1 cellular context compared by ENCODE assay signal in the genomic region with DNA sequence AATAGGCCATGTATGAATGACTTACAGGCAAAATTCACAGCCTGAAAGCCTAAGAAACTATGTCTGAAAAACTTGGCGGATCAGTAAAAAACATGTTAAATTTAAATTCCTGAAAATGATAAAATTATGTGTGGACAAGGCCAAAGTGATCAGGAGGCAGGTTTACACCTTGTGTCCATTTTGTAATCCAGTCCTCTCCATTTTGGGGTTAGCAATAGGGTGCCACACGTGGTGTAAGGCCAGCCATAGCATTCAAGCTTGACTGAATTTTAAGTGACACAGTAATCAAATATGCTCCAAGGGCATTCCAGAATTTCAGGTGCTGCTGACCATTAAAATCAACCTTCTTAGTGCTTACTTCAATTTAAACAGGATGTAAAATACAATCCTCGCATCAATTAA.
TF ChIP-seq lines count a peak whose summit lies in the region.

No MANE protein-coding gene starts in this region.

TF ChIP-seq in HepG2, 621 proteins besides CTCF, POLR2A, EP300 and RAD21 (continued from another document):
- TF ChIP-seq, protein P1, sequence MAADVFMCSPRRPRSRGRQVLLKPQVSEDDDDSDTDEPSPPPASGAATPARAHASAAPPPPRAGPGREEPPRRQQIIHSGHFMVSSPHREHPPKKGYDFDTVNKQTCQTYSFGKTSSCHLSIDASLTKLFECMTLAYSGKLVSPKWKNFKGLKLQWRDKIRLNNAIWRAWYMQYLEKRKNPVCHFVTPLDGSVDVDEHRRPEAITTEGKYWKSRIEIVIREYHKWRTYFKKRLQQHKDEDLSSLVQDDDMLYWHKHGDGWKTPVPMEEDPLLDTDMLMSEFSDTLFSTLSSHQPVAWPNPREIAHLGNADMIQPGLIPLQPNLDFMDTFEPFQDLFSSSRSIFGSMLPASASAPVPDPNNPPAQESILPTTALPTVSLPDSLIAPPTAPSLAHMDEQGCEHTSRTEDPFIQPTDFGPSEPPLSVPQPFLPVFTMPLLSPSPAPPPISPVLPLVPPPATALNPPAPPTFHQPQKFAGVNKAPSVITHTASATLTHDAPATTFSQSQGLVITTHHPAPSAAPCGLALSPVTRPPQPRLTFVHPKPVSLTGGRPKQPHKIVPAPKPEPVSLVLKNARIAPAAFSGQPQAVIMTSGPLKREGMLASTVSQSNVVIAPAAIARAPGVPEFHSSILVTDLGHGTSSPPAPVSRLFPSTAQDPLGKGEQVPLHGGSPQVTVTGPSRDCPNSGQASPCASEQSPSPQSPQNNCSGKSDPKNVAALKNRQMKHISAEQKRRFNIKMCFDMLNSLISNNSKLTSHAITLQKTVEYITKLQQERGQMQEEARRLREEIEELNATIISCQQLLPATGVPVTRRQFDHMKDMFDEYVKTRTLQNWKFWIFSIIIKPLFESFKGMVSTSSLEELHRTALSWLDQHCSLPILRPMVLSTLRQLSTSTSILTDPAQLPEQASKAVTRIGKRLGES (CRISPR knock-in tag; IDR thresholded peaks at IDR 0.05; ENCODE audit: borderline replicate concordance), result no peak
- TF ChIP-seq PTBP1 (IDR thresholded peaks at IDR 0.05; ENCODE audit: low read depth, low read length, poor library complexity, severe bottlenecking) (no peak), TAF1 (CRISPR knock-in tag; IDR thresholded peaks at IDR 0.05) (peak; percentile 66; the same call in 1 of the 2 replicates), ZNF776 (CRISPR knock-in tag; IDR thresholded peaks at IDR 0.05) (no peak), TARDBP (CRISPR knock-in tag; IDR thresholded peaks at IDR 0.05) (no peak), GATAD2A (CRISPR knock-in tag; IDR thresholded peaks at IDR 0.05) (0 out of 2 replicates have a peak, but pooled peaks have one; percentile 12), SUZ12 (IDR thresholded peaks at IDR 0.05; ENCODE audit: low read depth, low read length) (no peak), TRIM24 (CRISPR knock-in tag; IDR thresholded peaks at IDR 0.05) (no peak), ZSCAN20 (CRISPR knock-in tag; IDR thresholded peaks at IDR 0.05; ENCODE audit: borderline replicate concordance) (no peak), ZNF777 (CRISPR knock-in tag; IDR thresholded peaks at IDR 0.05) (no peak), PAX8 (CRISPR knock-in tag; IDR thresholded peaks at IDR 0.05; ENCODE audit: borderline replicate concordance) (no peak), ZNF713 (CRISPR knock-in tag; IDR thresholded peaks at IDR 0.05) (no peak), ZFP90 (CRISPR knock-in tag; IDR thresholded peaks at IDR 0.05; ENCODE audit: borderline replicate concordance) (no peak), FOXO1 (CRISPR knock-in tag; IDR thresholded peaks at IDR 0.05) (no peak), GABPB1 (CRISPR knock-in tag; IDR thresholded peaks at IDR 0.05) (no peak), HCFC1 (IDR thresholded peaks at IDR 0.05; ENCODE audit: low read depth, low read length) (no peak), IKZF1 (IDR thresholded peaks at IDR 0.05) (no peak), TOPORS (CRISPR knock-in tag; IDR thresholded peaks at IDR 0.05) (no peak), CHD2 (IDR thresholded peaks at IDR 0.05; ENCODE audit: low read depth, low read length) (no peak), ZNF253 (CRISPR knock-in tag; IDR thresholded peaks at IDR 0.05; ENCODE audit: borderline replicate concordance) (no peak), KLF16 (CRISPR knock-in tag; IDR thresholded peaks at IDR 0.05) (no peak), ZNF746 (CRISPR knock-in tag; IDR thresholded peaks at IDR 0.05) (no peak), HOXA3 (CRISPR knock-in tag; IDR thresholded peaks at IDR 0.05) (peak; percentile 54; the same call in 1 of the 2 replicates), ZNF234 (CRISPR knock-in tag; conservative IDR thresholded peaks at IDR 0.05) (no peak)
- TF ChIP-seq, protein P2, sequence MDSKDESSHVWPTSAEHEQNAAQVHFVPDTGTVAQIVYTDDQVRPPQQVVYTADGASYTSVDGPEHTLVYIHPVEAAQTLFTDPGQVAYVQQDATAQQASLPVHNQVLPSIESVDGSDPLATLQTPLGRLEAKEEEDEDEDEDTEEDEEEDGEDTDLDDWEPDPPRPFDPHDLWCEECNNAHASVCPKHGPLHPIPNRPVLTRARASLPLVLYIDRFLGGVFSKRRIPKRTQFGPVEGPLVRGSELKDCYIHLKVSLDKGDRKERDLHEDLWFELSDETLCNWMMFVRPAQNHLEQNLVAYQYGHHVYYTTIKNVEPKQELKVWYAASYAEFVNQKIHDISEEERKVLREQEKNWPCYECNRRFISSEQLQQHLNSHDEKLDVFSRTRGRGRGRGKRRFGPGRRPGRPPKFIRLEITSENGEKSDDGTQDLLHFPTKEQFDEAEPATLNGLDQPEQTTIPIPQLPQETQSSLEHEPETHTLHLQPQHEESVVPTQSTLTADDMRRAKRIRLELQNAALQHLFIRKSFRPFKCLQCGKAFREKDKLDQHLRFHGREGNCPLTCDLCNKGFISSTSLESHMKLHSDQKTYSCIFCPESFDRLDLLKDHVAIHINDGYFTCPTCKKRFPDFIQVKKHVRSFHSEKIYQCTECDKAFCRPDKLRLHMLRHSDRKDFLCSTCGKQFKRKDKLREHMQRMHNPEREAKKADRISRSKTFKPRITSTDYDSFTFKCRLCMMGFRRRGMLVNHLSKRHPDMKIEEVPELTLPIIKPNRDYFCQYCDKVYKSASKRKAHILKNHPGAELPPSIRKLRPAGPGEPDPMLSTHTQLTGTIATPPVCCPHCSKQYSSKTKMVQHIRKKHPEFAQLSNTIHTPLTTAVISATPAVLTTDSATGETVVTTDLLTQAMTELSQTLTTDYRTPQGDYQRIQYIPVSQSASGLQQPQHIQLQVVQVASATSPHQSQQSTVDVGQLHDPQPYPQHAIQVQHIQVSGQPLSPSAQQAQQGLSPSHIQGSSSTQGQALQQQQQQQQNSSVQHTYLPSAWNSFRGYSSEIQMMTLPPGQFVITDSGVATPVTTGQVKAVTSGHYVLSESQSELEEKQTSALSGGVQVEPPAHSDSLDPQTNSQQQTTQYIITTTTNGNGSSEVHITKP (CRISPR knock-in tag; IDR thresholded peaks at IDR 0.05; ENCODE audit: low read depth), result no peak
- TF ChIP-seq, protein P3, sequence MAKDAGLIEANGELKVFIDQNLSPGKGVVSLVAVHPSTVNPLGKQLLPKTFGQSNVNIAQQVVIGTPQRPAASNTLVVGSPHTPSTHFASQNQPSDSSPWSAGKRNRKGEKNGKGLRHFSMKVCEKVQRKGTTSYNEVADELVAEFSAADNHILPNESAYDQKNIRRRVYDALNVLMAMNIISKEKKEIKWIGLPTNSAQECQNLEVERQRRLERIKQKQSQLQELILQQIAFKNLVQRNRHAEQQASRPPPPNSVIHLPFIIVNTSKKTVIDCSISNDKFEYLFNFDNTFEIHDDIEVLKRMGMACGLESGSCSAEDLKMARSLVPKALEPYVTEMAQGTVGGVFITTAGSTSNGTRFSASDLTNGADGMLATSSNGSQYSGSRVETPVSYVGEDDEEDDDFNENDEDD (CRISPR knock-in tag; IDR thresholded peaks at IDR 0.05; ENCODE audit: borderline replicate concordance), result peak; percentile 60
- TF ChIP-seq, protein P4, sequence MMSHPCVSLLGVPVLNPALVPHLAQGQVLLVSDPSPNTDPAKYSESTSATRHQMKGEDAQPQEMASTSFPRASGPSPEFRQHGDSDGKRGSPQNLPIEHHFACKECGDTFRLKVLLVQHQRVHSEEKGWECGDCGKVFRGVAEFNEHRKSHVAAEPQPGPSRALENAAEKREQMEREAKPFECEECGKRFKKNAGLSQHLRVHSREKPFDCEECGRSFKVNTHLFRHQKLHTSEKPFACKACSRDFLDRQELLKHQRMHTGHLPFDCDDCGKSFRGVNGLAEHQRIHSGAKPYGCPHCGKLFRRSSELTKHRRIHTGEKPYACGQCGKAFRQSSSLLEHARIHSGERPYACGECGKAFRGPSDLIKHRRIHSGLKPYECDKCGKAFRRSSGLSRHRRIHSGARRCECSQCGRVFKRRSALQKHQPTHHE (CRISPR knock-in tag; IDR thresholded peaks at IDR 0.05; ENCODE audit: borderline replicate concordance), result no peak
- TF ChIP-seq, protein P5, sequence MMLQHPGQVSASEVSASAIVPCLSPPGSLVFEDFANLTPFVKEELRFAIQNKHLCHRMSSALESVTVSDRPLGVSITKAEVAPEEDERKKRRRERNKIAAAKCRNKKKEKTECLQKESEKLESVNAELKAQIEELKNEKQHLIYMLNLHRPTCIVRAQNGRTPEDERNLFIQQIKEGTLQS (CRISPR knock-in tag; IDR thresholded peaks at IDR 0.05), result no peak
- TF ChIP-seq, protein P6, sequence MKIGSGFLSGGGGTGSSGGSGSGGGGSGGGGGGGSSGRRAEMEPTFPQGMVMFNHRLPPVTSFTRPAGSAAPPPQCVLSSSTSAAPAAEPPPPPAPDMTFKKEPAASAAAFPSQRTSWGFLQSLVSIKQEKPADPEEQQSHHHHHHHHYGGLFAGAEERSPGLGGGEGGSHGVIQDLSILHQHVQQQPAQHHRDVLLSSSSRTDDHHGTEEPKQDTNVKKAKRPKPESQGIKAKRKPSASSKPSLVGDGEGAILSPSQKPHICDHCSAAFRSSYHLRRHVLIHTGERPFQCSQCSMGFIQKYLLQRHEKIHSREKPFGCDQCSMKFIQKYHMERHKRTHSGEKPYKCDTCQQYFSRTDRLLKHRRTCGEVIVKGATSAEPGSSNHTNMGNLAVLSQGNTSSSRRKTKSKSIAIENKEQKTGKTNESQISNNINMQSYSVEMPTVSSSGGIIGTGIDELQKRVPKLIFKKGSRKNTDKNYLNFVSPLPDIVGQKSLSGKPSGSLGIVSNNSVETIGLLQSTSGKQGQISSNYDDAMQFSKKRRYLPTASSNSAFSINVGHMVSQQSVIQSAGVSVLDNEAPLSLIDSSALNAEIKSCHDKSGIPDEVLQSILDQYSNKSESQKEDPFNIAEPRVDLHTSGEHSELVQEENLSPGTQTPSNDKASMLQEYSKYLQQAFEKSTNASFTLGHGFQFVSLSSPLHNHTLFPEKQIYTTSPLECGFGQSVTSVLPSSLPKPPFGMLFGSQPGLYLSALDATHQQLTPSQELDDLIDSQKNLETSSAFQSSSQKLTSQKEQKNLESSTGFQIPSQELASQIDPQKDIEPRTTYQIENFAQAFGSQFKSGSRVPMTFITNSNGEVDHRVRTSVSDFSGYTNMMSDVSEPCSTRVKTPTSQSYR (CRISPR knock-in tag; IDR thresholded peaks at IDR 0.05; ENCODE audit: borderline replicate concordance), result no peak
- TF ChIP-seq, protein P7, sequence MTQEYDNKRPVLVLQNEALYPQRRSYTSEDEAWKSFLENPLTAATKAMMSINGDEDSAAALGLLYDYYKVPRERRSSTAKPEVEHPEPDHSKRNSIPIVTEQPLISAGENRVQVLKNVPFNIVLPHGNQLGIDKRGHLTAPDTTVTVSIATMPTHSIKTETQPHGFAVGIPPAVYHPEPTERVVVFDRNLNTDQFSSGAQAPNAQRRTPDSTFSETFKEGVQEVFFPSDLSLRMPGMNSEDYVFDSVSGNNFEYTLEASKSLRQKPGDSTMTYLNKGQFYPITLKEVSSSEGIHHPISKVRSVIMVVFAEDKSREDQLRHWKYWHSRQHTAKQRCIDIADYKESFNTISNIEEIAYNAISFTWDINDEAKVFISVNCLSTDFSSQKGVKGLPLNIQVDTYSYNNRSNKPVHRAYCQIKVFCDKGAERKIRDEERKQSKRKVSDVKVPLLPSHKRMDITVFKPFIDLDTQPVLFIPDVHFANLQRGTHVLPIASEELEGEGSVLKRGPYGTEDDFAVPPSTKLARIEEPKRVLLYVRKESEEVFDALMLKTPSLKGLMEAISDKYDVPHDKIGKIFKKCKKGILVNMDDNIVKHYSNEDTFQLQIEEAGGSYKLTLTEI (CRISPR knock-in tag; conservative IDR thresholded peaks at IDR 0.05), result no peak
